Comparison of ENCODE assay signal across 12 cellular contexts in genomic region chr2:240972636-240973521, GRCh38. TPM values are rescaled to one million over a fixed set of nuclear protein-coding genes. Genes with fewer than 3 reads are reported as not detected.
DNase-seq lines count a peak whose midpoint lies in the region; ATAC-seq, FAIRE-seq and TF ChIP-seq lines count a peak whose summit lies in the region.
"Had no signal": no experiment of that assay in that cellular context is flagged by ENCODE, and none has a peak within 500 bp of the region (broad histone marks: within the 10 kb centered on the region; RNA-seq: fewer than 3 reads in every experiment).

No MANE protein-coding gene starts in this region.

- ATAC-seq in left colon, result no peak
- ATAC-seq: WTC11 had no signal

- H2AFZ ChIP-seq in SK-N-SH (ENCODE audit: low read depth), result no peak overlapping the region

- no peaks in the 10 kb centered on the region for H3F3A ChIP-seq in SK-N-SH (replicated peaks; ENCODE audit: insufficient read depth)

- H3K9me2 ChIP-seq in SK-N-SH, result no peaks in the 10 kb centered on the region

- CTCF ChIA-PET in SK-N-SH (lab: Yijun Ruan, JAX), result interaction anchor here (0.6 to 3.3 kb wide), 6 partner anchors 10 to 122 kb away, joined by 3 to 17 read pairs (median 3); no protein-coding TSS in a partner anchor

- TF ChIP-seq RAD21 in SK-N-SH (IDR thresholded peaks at IDR 0.05; ENCODE audit: low read length), result no peak

- WGBS in SK-N-SH (ENCODE audit: low lambda C conversion rate), result 7% methylated on average over 10 of the region's 17 CpGs

- no peak for TF ChIP-seq EP300 in SK-N-SH (IDR thresholded peaks at IDR 0.05; ENCODE audit: borderline replicate concordance in 1 of 2, low read depth in 1 of 2, low read length in 1 of 2)

- H3K4me1 ChIP-seq in SK-N-SH (ENCODE audit: control insufficient read depth in 1 of 2, insufficient read depth in 2 of 2, low read depth in 1 of 2, low read length in 1 of 2), result peaks cover 0 to 22% of the 10 kb centered on the region in 2 experiments; a peak in 1 of 4 replicates

- no peak overlapping the region for H3K4me2 ChIP-seq in SK-N-SH

- no peak for TF ChIP-seq CTCF in SK-N-SH (IDR thresholded peaks at IDR 0.05)

- no peaks in the 10 kb centered on the region for H3K9me3 ChIP-seq in SK-N-SH

- intact Hi-C loops in left colon (cut with DNase I, micrococcal nuclease), result no loop called here

- no peaks in the 10 kb centered on the region for H3K36me3 ChIP-seq in SK-N-SH (replicated peaks in 1 of 2; ENCODE audit: control insufficient read depth in 1 of 2, insufficient read depth in 2 of 2, low read length in 1 of 2)

- FAIRE-seq in HTR-8/SVneo (lab: Jason Lieb, UNC), result no peak

- POLR2A ChIA-PET in SK-N-SH (lab: Yijun Ruan, JAX), result interaction anchor here (0.7 to 0.9 kb wide), 2 partner anchors 9 to 11 kb away, joined by 3 read pairs; no protein-coding TSS in a partner anchor

- H3K9ac ChIP-seq in SK-N-SH, result no peak overlapping the region

- no peaks in the 10 kb centered on the region for H4K20me1 ChIP-seq in SK-N-SH (ENCODE audit: insufficient read depth)

- DNase-seq in GM04503 (ENCODE audit: low read depth) (peak; percentile 56), SK-N-SH (peak; percentile 85), globus pallidus (ENCODE audit: low spot score) (peak; percentile 46), renal cortical epithelial cell (ENCODE audit: low read depth) (peak; percentile 58), glomerular visceral epithelial cell (ENCODE audit: extremely low spot score) (no peak), HTR-8/SVneo (ENCODE audit: insufficient read length, low spot score) (no peak), left colon (no peak)
- DNase-seq in activated CD4-positive, alpha-beta T cell treated with anti-CD3 and anti-CD28 coated beads for 1 hour, result no peak
- DNase-seq: dermis blood vessel endothelial cell, DMS53, GOT3 had no signal

- peak overlapping the region in 1 of 2 experiments; percentile 64; a peak in 2 of 4 replicates for H3K27ac ChIP-seq in SK-N-SH (ENCODE audit: low read depth in 2 of 2, low read length in 1 of 2)

- H3K79me2 ChIP-seq in SK-N-SH (ENCODE audit: insufficient read depth), result no peaks in the 10 kb centered on the region

- no peaks in the 10 kb centered on the region for H3K27me3 ChIP-seq in SK-N-SH (ENCODE audit: insufficient read depth)

- no peak overlapping the region; a peak in 1 of 4 replicates for H3K4me3 ChIP-seq in SK-N-SH (ENCODE audit: low read depth in 2 of 2, low read length in 1 of 2)

TF ChIP-seq in SK-N-SH, 30 proteins besides CTCF, POLR2A, EP300 and RAD21:
- TF ChIP-seq MXI1 (IDR thresholded peaks at IDR 0.05; ENCODE audit: low read depth, low read length) (peak; percentile 42; the same call in 1 of the 2 replicates), YY1 (IDR thresholded peaks at IDR 0.05; ENCODE audit: low read depth) (no peak), RCOR1 (IDR thresholded peaks at IDR 0.05; ENCODE audit: low read length) (0 out of 2 replicates have a peak, but pooled peaks have one; percentile 5)

RNA-seq across cellular contexts. Expression of gene SNED1, which starts 25.5 kb away (rescaled TPM):
- 0.03 TPM in 2 replicates for polyA plus RNA-seq in SK-N-SH (2012; rRNA removed)
- polyA plus RNA-seq in SK-N-SH (2012; cell fraction: cytosol; rRNA removed), result 0.05 and 0.09 TPM in 2 replicates
- polyA plus RNA-seq in SK-N-SH (2012; cell fraction: nucleus; rRNA removed), result 0.12 and 0.26 TPM in 2 replicates
- total RNA-seq in renal cortical epithelial cell (1.6 and 4.2 TPM in 2 replicates), left colon (10 to 100 TPM in 1 of 2 donors, 1 to 10 TPM in 1; 9.4 to 10.1 TPM)

Comparison
In these comparisons a context has a peak if more than half of its experiments do, and no peak if none do; other contexts are left out.
1. DNase-seq: peak in GM04503 (single experiment), SK-N-SH (single experiment), globus pallidus (single experiment) and renal cortical epithelial cell (single experiment); none in glomerular visceral epithelial cell (single experiment), activated CD4-positive, alpha-beta T cell treated with anti-CD3 and anti-CD28 coated beads for 1 hour (single experiment), HTR-8/SVneo (single experiment) and left colon (0 of 2).